In the genomic region with DNA sequence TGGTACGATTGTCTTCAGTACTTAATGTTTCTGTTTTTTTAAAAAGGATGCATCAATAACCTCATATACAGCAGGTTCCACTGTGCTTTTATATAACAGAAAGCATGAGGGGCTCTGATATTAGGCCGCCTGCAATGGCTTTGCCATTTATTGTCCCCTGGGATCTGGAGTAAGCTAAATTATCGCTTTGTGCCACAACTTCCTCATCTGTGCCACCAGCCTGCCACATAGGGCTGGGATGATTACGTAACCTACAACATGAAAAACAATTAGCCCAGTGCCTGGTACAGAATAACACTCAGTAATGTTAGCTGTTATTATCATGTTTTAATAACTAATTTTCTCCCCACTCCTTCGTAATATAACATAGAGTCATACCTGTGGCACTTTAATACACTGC, we compare ENCODE assay signal across 12 cellular contexts.
DNase-seq lines count a peak whose midpoint lies in the region; ATAC-seq and TF ChIP-seq lines count a peak whose summit lies in the region.
"Had no signal": no experiment of that assay in that cellular context is flagged by ENCODE, and none has a peak within 500 bp of the region (broad histone marks: within the 10 kb centered on the region; RNA-seq: fewer than 3 reads in every experiment).

No MANE protein-coding gene starts in this region.

- no TSS peak for BruUV-seq in PC-3 (replicated peaks; lab: Mats Ljungman, UMichigan)

- H3K4me3 ChIP-seq in BE2C (ENCODE audit: low read depth, low read length) (peak overlapping the region; percentile 6), NB4 (ENCODE audit: low read depth, low read length) (no peak overlapping the region), PC-3 (ENCODE audit: low read length) (no peak overlapping the region), tibial nerve (no peak overlapping the region)

- CTCF ChIA-PET in PC-3 (lab: Charles Lee) = no interaction called here

- no peak overlapping the region for H2AFZ ChIP-seq in PC-3 (ENCODE audit: low read length)
- H2AFZ ChIP-seq: parathyroid adenoma had no signal

- DNase-seq in BE2C (peak; percentile 46), NB4 (ENCODE audit: low read depth) (peak; percentile 89), amniotic epithelial cell (ENCODE audit: low read depth) (peak; percentile 33), middle frontal gyrus (ENCODE audit: extremely low spot score, low spot score) (peak; percentile 60), PC-3 (no peak), NCI-H2081 (lab: John Stamatoyannopoulos, UW) (no peak), tibial nerve (ENCODE audit: low spot score in 2 of 2) (no peak)
- DNase-seq: GOT3, mesenchymal stem cell, RPMI8226 had no signal

- no peak for TF ChIP-seq EP300 in tibial nerve (IDR thresholded peaks at IDR 0.05)

- no peaks in the 10 kb centered on the region for H3K9me2 ChIP-seq in PC-3 (replicated peaks; ENCODE audit: low read length)

- H3K27ac ChIP-seq in PC-3 (ENCODE audit: low read length) (no peak overlapping the region), tibial nerve (no peak overlapping the region)
- H3K27ac ChIP-seq: parathyroid adenoma had no signal

- intact Hi-C loops in PC-3 (cut with micrococcal nuclease) = no loop called here

- 63 to 64% methylated on average over 5 of the region's 5 CpGs for WGBS in tibial nerve, 2 donors

- TF ChIP-seq POLR2A in NB4 (IDR thresholded peaks at IDR 0.05; ENCODE audit: extremely low read depth, insufficient read length) (no peak), tibial nerve (IDR thresholded peaks at IDR 0.05) (no peak)

- no peaks in the 10 kb centered on the region for H3K9me3 ChIP-seq in BE2C
- no peaks in the 10 kb centered on the region for H3K9me3 ChIP-seq in PC-3 (ENCODE audit: low read length)
- H3K9me3 ChIP-seq in tibial nerve = no peaks in the 10 kb centered on the region

- H3K79me2 ChIP-seq in PC-3 (ENCODE audit: low read length) = no peaks in the 10 kb centered on the region
- H3K79me2 ChIP-seq: parathyroid adenoma had no signal

- TF ChIP-seq CTCF in BE2C (IDR thresholded peaks at IDR 0.05; ENCODE audit: low read depth, low read length) (no peak), NB4 (IDR thresholded peaks at IDR 0.05; ENCODE audit: low read depth, low read length) (no peak), PC-3 (conservative IDR thresholded peaks at IDR 0.05; ENCODE audit: low read depth, low read length) (no peak), tibial nerve (IDR thresholded peaks at IDR 0.05) (no peak)

- H3K27me3 ChIP-seq in BE2C (no peaks in the 10 kb centered on the region), PC-3 (ENCODE audit: low read length) (no peaks in the 10 kb centered on the region), tibial nerve (no peaks in the 10 kb centered on the region)

- H3K36me3 ChIP-seq in BE2C (no peaks in the 10 kb centered on the region), PC-3 (ENCODE audit: low read depth, low read length) (no peaks in the 10 kb centered on the region), tibial nerve (no peaks in the 10 kb centered on the region)

- ATAC-seq in GM19351 (IDR thresholded peaks at IDR 0.05; ENCODE audit: unreplicated experiment) = no peak
- ATAC-seq in PC-3 = no peak

- H3K9ac ChIP-seq in PC-3 (ENCODE audit: low read length) = no peak overlapping the region
- H3K9ac ChIP-seq: parathyroid adenoma had no signal

- H3F3A ChIP-seq in PC-3 (ENCODE audit: low read length, unreplicated experiment) = no peaks in the 10 kb centered on the region

- no peak overlapping the region for H3K4me2 ChIP-seq in PC-3 (ENCODE audit: low read length)

- POLR2A ChIA-PET in PC-3 (lab: Charles Lee; ENCODE audit: unreplicated experiment) = no interaction called here

- H3K4me1 ChIP-seq in BE2C (peaks cover 18% of the 10 kb centered on the region), PC-3 (ENCODE audit: insufficient read depth, low read length) (peaks cover 16% of the 10 kb centered on the region), tibial nerve (peaks cover 0 to 35% (median 4%) of the 10 kb centered on the region in 4 donors)

- H4K20me1 ChIP-seq in PC-3 (ENCODE audit: low read length) = no peaks in the 10 kb centered on the region

Comparison
In these comparisons a context has a peak if more than half of its experiments do, and no peak if none do; other contexts are left out.
1. DNase-seq: peak in BE2C (single experiment), NB4 (single experiment), amniotic epithelial cell (single experiment) and middle frontal gyrus (single experiment); none in PC-3 (single experiment), NCI-H2081 (0 of 2) and tibial nerve (0 of 2).